ENCODE assay signal across 1 cellular context in the genomic region with DNA sequence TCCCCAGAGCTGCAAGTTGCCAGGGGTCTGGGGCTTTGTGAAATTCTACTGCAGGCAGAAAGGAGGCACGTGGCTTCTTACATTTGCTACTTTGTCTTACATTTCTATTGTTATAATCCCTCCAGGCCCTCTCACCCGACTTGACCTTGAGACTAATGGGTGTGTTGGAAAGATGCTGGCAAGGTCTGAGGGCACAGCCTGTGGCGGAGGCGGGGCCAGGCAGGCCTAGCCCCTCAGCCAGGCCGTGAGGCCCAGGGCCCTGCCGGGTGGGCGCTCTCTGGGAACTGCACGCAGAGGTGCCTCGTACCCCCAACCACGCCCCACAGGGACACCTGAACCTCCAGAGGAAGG.
TF ChIP-seq lines count a peak whose summit lies in the region.

No MANE protein-coding gene starts in this region.

TF ChIP-seq in K562, 482 proteins besides CTCF, POLR2A, EP300 and RAD21 (continued from another document and continues in another):
- TF ChIP-seq CBX1 (IDR thresholded peaks at IDR 0.05; ENCODE audit: low read depth) = no peak
- no peak for TF ChIP-seq ARHGAP35 (IDR thresholded peaks at IDR 0.05; ENCODE audit: partially characterized antibody)
- TF ChIP-seq CBX8 (IDR thresholded peaks at IDR 0.05; ENCODE audit: borderline replicate concordance, extremely low read depth, low read depth, low read length, poor library complexity, severe bottlenecking) = no peak
- no peak for TF ChIP-seq ZZZ3 (IDR thresholded peaks at IDR 0.05)
- TF ChIP-seq DMBX1 (CRISPR knock-in tag; IDR thresholded peaks at IDR 0.05; ENCODE audit: borderline replicate concordance) = peak; percentile 77
- no peak for TF ChIP-seq MED1 (CRISPR knock-in tag; IDR thresholded peaks at IDR 0.05; ENCODE audit: borderline replicate concordance)
- TF ChIP-seq TARDBP (IDR thresholded peaks at IDR 0.05) = no peak
- TF ChIP-seq OTX1 (CRISPR knock-in tag; IDR thresholded peaks at IDR 0.05) = peak; percentile 48; the same call in 1 of the 2 replicates
- TF ChIP-seq KLF13 (tag; IDR thresholded peaks at IDR 0.05; ENCODE audit: borderline replicate concordance, low read depth) = peak; percentile 15; the same call in 1 of the 2 replicates
- TF ChIP-seq ZNF764 (CRISPR knock-in tag; IDR thresholded peaks at IDR 0.05; ENCODE audit: low read depth) = no peak
- TF ChIP-seq, protein P1, sequence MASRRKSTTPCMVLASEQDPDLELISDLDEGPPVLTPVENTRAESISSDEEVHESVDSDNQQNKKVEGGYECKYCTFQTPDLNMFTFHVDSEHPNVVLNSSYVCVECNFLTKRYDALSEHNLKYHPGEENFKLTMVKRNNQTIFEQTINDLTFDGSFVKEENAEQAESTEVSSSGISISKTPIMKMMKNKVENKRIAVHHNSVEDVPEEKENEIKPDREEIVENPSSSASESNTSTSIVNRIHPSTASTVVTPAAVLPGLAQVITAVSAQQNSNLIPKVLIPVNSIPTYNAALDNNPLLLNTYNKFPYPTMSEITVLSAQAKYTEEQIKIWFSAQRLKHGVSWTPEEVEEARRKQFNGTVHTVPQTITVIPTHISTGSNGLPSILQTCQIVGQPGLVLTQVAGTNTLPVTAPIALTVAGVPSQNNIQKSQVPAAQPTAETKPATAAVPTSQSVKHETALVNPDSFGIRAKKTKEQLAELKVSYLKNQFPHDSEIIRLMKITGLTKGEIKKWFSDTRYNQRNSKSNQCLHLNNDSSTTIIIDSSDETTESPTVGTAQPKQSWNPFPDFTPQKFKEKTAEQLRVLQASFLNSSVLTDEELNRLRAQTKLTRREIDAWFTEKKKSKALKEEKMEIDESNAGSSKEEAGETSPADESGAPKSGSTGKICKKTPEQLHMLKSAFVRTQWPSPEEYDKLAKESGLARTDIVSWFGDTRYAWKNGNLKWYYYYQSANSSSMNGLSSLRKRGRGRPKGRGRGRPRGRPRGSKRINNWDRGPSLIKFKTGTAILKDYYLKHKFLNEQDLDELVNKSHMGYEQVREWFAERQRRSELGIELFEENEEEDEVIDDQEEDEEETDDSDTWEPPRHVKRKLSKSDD (conservative IDR thresholded peaks at IDR 0.05; ENCODE audit: low read length) = no peak
- peak; percentile 43; the same call in 1 of the 2 replicates for TF ChIP-seq ELF2 (CRISPR knock-in tag; IDR thresholded peaks at IDR 0.05)
- TF ChIP-seq, protein P2, sequence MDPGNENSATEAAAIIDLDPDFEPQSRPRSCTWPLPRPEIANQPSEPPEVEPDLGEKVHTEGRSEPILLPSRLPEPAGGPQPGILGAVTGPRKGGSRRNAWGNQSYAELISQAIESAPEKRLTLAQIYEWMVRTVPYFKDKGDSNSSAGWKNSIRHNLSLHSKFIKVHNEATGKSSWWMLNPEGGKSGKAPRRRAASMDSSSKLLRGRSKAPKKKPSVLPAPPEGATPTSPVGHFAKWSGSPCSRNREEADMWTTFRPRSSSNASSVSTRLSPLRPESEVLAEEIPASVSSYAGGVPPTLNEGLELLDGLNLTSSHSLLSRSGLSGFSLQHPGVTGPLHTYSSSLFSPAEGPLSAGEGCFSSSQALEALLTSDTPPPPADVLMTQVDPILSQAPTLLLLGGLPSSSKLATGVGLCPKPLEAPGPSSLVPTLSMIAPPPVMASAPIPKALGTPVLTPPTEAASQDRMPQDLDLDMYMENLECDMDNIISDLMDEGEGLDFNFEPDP (CRISPR knock-in tag; IDR thresholded peaks at IDR 0.05) = 0 out of 2 replicates have a peak, but pooled peaks have one; percentile 70
- no peak for TF ChIP-seq FOXK1 (CRISPR knock-in tag; IDR thresholded peaks at IDR 0.05; ENCODE audit: borderline replicate concordance)
- TF ChIP-seq KAT7 (CRISPR knock-in tag; IDR thresholded peaks at IDR 0.05; ENCODE audit: borderline replicate concordance) = 0 out of 2 replicates have a peak, but pooled peaks have one; percentile 4
- TF ChIP-seq, protein P3, sequence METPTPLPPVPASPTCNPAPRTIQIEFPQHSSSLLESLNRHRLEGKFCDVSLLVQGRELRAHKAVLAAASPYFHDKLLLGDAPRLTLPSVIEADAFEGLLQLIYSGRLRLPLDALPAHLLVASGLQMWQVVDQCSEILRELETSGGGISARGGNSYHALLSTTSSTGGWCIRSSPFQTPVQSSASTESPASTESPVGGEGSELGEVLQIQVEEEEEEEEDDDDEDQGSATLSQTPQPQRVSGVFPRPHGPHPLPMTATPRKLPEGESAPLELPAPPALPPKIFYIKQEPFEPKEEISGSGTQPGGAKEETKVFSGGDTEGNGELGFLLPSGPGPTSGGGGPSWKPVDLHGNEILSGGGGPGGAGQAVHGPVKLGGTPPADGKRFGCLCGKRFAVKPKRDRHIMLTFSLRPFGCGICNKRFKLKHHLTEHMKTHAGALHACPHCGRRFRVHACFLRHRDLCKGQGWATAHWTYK (CRISPR knock-in tag; IDR thresholded peaks at IDR 0.05) = peak; percentile 47; the same call in 1 of the 2 replicates
- TF ChIP-seq TFAM (CRISPR knock-in tag; conservative IDR thresholded peaks at IDR 0.05) = no peak
- TF ChIP-seq, protein P4, sequence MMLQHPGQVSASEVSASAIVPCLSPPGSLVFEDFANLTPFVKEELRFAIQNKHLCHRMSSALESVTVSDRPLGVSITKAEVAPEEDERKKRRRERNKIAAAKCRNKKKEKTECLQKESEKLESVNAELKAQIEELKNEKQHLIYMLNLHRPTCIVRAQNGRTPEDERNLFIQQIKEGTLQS (IDR thresholded peaks at IDR 0.05) = no peak
- TF ChIP-seq, protein P4 (CRISPR knock-in tag; conservative IDR thresholded peaks at IDR 0.05) = no peak
- TF ChIP-seq, protein P5, sequence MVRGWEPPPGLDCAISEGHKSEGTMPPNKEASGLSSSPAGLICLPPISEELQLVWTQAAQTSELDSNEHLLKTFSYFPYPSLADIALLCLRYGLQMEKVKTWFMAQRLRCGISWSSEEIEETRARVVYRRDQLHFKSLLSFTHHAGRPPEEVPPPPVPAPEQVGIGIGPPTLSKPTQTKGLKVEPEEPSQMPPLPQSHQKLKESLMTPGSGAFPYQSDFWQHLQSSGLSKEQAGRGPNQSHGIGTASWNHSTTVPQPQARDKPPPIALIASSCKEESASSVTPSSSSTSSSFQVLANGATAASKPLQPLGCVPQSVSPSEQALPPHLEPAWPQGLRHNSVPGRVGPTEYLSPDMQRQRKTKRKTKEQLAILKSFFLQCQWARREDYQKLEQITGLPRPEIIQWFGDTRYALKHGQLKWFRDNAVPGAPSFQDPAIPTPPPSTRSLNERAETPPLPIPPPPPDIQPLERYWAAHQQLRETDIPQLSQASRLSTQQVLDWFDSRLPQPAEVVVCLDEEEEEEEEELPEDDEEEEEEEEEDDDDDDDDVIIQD (CRISPR knock-in tag; IDR thresholded peaks at IDR 0.05) = peak; percentile 86; the same call in 1 of the 2 replicates
- TF ChIP-seq TCF3 (CRISPR knock-in tag; IDR thresholded peaks at IDR 0.05) = no peak
- no peak for TF ChIP-seq JUND (IDR thresholded peaks at IDR 0.05; ENCODE audit: borderline replicate concordance, low read depth, low read length)
- TF ChIP-seq JUND (tag; IDR thresholded peaks at IDR 0.05; ENCODE audit: borderline replicate concordance, low read depth, low read length) = no peak
- TF ChIP-seq, protein P6, sequence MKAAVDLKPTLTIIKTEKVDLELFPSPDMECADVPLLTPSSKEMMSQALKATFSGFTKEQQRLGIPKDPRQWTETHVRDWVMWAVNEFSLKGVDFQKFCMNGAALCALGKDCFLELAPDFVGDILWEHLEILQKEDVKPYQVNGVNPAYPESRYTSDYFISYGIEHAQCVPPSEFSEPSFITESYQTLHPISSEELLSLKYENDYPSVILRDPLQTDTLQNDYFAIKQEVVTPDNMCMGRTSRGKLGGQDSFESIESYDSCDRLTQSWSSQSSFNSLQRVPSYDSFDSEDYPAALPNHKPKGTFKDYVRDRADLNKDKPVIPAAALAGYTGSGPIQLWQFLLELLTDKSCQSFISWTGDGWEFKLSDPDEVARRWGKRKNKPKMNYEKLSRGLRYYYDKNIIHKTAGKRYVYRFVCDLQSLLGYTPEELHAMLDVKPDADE (conservative IDR thresholded peaks at IDR 0.05; ENCODE audit: control insufficient read depth, low read depth, low read length) = no peak
- no peak; the same call in 1 of the 2 replicates for TF ChIP-seq TEAD4 (IDR thresholded peaks at IDR 0.05; ENCODE audit: low read length)
- no peak for TF ChIP-seq TEAD4 (CRISPR knock-in tag; IDR thresholded peaks at IDR 0.05; ENCODE audit: borderline replicate concordance)
- TF ChIP-seq, protein P7, sequence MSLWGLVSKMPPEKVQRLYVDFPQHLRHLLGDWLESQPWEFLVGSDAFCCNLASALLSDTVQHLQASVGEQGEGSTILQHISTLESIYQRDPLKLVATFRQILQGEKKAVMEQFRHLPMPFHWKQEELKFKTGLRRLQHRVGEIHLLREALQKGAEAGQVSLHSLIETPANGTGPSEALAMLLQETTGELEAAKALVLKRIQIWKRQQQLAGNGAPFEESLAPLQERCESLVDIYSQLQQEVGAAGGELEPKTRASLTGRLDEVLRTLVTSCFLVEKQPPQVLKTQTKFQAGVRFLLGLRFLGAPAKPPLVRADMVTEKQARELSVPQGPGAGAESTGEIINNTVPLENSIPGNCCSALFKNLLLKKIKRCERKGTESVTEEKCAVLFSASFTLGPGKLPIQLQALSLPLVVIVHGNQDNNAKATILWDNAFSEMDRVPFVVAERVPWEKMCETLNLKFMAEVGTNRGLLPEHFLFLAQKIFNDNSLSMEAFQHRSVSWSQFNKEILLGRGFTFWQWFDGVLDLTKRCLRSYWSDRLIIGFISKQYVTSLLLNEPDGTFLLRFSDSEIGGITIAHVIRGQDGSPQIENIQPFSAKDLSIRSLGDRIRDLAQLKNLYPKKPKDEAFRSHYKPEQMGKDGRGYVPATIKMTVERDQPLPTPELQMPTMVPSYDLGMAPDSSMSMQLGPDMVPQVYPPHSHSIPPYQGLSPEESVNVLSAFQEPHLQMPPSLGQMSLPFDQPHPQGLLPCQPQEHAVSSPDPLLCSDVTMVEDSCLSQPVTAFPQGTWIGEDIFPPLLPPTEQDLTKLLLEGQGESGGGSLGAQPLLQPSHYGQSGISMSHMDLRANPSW (CRISPR knock-in tag; IDR thresholded peaks at IDR 0.05) = no peak
- TF ChIP-seq FOXJ3 (CRISPR knock-in tag; IDR thresholded peaks at IDR 0.05) = no peak
- 0 out of 2 replicates have a peak, but pooled peaks have one; percentile 87 for TF ChIP-seq MTA3 (IDR thresholded peaks at IDR 0.05; ENCODE audit: borderline replicate concordance)
- peak; percentile 43; the same call in 1 of the 2 replicates for TF ChIP-seq ZFP30 (CRISPR knock-in tag; IDR thresholded peaks at IDR 0.05; ENCODE audit: borderline replicate concordance)
- TF ChIP-seq, protein P8, sequence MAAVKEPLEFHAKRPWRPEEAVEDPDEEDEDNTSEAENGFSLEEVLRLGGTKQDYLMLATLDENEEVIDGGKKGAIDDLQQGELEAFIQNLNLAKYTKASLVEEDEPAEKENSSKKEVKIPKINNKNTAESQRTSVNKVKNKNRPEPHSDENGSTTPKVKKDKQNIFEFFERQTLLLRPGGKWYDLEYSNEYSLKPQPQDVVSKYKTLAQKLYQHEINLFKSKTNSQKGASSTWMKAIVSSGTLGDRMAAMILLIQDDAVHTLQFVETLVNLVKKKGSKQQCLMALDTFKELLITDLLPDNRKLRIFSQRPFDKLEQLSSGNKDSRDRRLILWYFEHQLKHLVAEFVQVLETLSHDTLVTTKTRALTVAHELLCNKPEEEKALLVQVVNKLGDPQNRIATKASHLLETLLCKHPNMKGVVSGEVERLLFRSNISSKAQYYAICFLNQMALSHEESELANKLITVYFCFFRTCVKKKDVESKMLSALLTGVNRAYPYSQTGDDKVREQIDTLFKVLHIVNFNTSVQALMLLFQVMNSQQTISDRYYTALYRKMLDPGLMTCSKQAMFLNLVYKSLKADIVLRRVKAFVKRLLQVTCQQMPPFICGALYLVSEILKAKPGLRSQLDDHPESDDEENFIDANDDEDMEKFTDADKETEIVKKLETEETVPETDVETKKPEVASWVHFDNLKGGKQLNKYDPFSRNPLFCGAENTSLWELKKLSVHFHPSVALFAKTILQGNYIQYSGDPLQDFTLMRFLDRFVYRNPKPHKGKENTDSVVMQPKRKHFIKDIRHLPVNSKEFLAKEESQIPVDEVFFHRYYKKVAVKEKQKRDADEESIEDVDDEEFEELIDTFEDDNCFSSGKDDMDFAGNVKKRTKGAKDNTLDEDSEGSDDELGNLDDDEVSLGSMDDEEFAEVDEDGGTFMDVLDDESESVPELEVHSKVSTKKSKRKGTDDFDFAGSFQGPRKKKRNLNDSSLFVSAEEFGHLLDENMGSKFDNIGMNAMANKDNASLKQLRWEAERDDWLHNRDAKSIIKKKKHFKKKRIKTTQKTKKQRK (IDR thresholded peaks at IDR 0.05; ENCODE audit: borderline replicate concordance, low read depth, low read length) = no peak
- TF ChIP-seq ZNF79 (CRISPR knock-in tag; IDR thresholded peaks at IDR 0.05; ENCODE audit: low read depth) = 0 out of 2 replicates have a peak, but pooled peaks have one; percentile 4
- TF ChIP-seq, protein P9, sequence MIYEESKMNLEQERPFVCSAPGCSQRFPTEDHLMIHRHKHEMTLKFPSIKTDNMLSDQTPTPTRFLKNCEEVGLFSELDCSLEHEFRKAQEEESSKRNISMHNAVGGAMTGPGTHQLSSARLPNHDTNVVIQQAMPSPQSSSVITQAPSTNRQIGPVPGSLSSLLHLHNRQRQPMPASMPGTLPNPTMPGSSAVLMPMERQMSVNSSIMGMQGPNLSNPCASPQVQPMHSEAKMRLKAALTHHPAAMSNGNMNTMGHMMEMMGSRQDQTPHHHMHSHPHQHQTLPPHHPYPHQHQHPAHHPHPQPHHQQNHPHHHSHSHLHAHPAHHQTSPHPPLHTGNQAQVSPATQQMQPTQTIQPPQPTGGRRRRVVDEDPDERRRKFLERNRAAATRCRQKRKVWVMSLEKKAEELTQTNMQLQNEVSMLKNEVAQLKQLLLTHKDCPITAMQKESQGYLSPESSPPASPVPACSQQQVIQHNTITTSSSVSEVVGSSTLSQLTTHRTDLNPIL (CRISPR knock-in tag; IDR thresholded peaks at IDR 0.05) = no peak
- TF ChIP-seq, protein P10, sequence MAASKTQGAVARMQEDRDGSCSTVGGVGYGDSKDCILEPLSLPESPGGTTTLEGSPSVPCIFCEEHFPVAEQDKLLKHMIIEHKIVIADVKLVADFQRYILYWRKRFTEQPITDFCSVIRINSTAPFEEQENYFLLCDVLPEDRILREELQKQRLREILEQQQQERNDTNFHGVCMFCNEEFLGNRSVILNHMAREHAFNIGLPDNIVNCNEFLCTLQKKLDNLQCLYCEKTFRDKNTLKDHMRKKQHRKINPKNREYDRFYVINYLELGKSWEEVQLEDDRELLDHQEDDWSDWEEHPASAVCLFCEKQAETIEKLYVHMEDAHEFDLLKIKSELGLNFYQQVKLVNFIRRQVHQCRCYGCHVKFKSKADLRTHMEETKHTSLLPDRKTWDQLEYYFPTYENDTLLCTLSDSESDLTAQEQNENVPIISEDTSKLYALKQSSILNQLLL (CRISPR knock-in tag; IDR thresholded peaks at IDR 0.05; ENCODE audit: borderline replicate concordance) = no peak
- no peak for TF ChIP-seq NR2F6 (CRISPR knock-in tag; IDR thresholded peaks at IDR 0.05)
- peak; percentile 36 for TF ChIP-seq ETV1 (tag; conservative IDR thresholded peaks at IDR 0.05; ENCODE audit: low read depth)
- TF ChIP-seq, protein P11, sequence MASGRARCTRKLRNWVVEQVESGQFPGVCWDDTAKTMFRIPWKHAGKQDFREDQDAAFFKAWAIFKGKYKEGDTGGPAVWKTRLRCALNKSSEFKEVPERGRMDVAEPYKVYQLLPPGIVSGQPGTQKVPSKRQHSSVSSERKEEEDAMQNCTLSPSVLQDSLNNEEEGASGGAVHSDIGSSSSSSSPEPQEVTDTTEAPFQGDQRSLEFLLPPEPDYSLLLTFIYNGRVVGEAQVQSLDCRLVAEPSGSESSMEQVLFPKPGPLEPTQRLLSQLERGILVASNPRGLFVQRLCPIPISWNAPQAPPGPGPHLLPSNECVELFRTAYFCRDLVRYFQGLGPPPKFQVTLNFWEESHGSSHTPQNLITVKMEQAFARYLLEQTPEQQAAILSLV (tag; IDR thresholded peaks at IDR 0.05) = 0 out of 2 replicates have a peak, but pooled peaks have one; percentile 4
- peak in 1 of 2 experiments; percentile 79; a peak in 2 of 4 replicates for TF ChIP-seq MAZ (CRISPR knock-in tag; conservative IDR thresholded peaks at IDR 0.05 in 1 of 2, IDR thresholded peaks at IDR 0.05 in 1 of 2)
